In genomic region chr4:53541577-53542206, GRCh38 we compare ENCODE assay signal across 11 cellular contexts. TPM values are rescaled to one million over a fixed set of nuclear protein-coding genes. Genes with fewer than 3 reads are reported as not detected.
A peak's percentile ranks its signal among the peaks of the same experiment; 100 is the strongest.
DNase-seq lines count a peak whose midpoint lies in the region; ATAC-seq and TF ChIP-seq lines count a peak whose summit lies in the region.
"Had no signal": no experiment of that assay in that cellular context is flagged by ENCODE, and none has a peak within 500 bp of the region (broad histone marks: within the 10 kb centered on the region; RNA-seq: fewer than 3 reads in every experiment).

No MANE protein-coding gene starts in this region.

- H3K27ac ChIP-seq in rectal smooth muscle tissue (ENCODE audit: low read depth, low read length) = peak overlapping the region; percentile 17

- no peak overlapping the region for H3K27ac Mint-ChIP-seq in endothelial cell (ENCODE audit: unreplicated experiment)
- H3K27ac Mint-ChIP-seq: stimulated activated naive CD8-positive, alpha-beta T cell treated with anti-CD3 and anti-CD28 coated beads, Interleukin-15, Interleukin-2, amounts not matched to agents 100 ng/mL and 50 ng/mL, for 24 hours had no signal

- no peaks in the 10 kb centered on the region for H3K36me3 ChIP-seq in rectal smooth muscle tissue (ENCODE audit: control insufficient read depth, insufficient read depth, low read length)

- peaks cover 15% of the 10 kb centered on the region for H3K4me1 Mint-ChIP-seq in endothelial cell (ENCODE audit: unreplicated experiment)

- TF ChIP-seq CTCF in epithelial cell of esophagus (IDR thresholded peaks at IDR 0.05; ENCODE audit: insufficient read depth, low read depth, low read length, missing control alignments) = no peak
- no peak for TF ChIP-seq CTCF in endothelial cell (IDR thresholded peaks at IDR 0.05; ENCODE audit: unreplicated experiment)

- no peak overlapping the region for H3K4me3 Mint-ChIP-seq in endothelial cell (ENCODE audit: unreplicated experiment)
- H3K4me3 Mint-ChIP-seq: stimulated activated naive CD8-positive, alpha-beta T cell treated with anti-CD3 and anti-CD28 coated beads, Interleukin-15, Interleukin-2, amounts not matched to agents 100 ng/mL and 50 ng/mL, for 24 hours had no signal

- no peak for ATAC-seq in GM21367 (IDR thresholded peaks at IDR 0.05; ENCODE audit: unreplicated experiment)

- no peaks in the 10 kb centered on the region for H3K27me3 Mint-ChIP-seq in endothelial cell (ENCODE audit: unreplicated experiment)

- H3K4me3 ChIP-seq in epithelial cell of esophagus (ENCODE audit: low read length) = no peak overlapping the region
- no peak overlapping the region for H3K4me3 ChIP-seq in rectal smooth muscle tissue (ENCODE audit: low read length)
- H3K4me3 ChIP-seq: dorsolateral prefrontal cortex had no signal

- peaks cover 4% of the 10 kb centered on the region for H3K4me1 ChIP-seq in rectal smooth muscle tissue (ENCODE audit: control insufficient read depth, insufficient read depth, low read length)

- no peaks in the 10 kb centered on the region for H3K9me3 Mint-ChIP-seq in endothelial cell (ENCODE audit: unreplicated experiment)
- H3K9me3 Mint-ChIP-seq: stimulated activated naive CD8-positive, alpha-beta T cell treated with anti-CD3 and anti-CD28 coated beads, Interleukin-15, Interleukin-2, amounts not matched to agents 100 ng/mL and 50 ng/mL, for 24 hours had no signal

- DNase-seq in GM04503 (ENCODE audit: low read depth) (peak; percentile 93), NCI-H446 treated with DMSO at 0.1 percent for 48 hours (lab: John Stamatoyannopoulos, UW) (peak; percentile 86), epithelial cell of esophagus (ENCODE audit: low read depth) (peak; percentile 75), endothelial cell (ENCODE audit: low spot score) (no peak), Kasumi-1 (lab: John Stamatoyannopoulos, UW) (no peak)
- DNase-seq in activated CD8-positive, alpha-beta memory T cell treated with anti-CD3 and anti-CD28 coated beads, Interleukin-2, amount 50 U/mL, for 48 hours = no peak
- DNase-seq: dorsolateral prefrontal cortex, NCI-H1092 treated with DMSO at 0.1 percent for 48 hours had no signal

- no peaks in the 10 kb centered on the region for H3K36me3 Mint-ChIP-seq in endothelial cell (ENCODE audit: low read depth, unreplicated experiment)

- H3K9ac ChIP-seq in rectal smooth muscle tissue (ENCODE audit: low read length) = no peak overlapping the region

- H3K27me3 ChIP-seq in rectal smooth muscle tissue (ENCODE audit: control insufficient read depth, insufficient read depth, low read length) = no peaks in the 10 kb centered on the region

RNA-seq across cellular contexts. Expression of gene LNX1, which starts 49.6 kb away (rescaled TPM):
- total RNA-seq in endothelial cell (ENCODE audit: unreplicated experiment) = 25.7 TPM

Comparison
In these comparisons a context has a peak if more than half of its experiments do, and no peak if none do; other contexts are left out.
1. DNase-seq: peak in GM04503 (single experiment), NCI-H446 treated with DMSO at 0.1 percent for 48 hours (single experiment) and epithelial cell of esophagus (single experiment); none in endothelial cell (single experiment), activated CD8-positive, alpha-beta memory T cell treated with anti-CD3 and anti-CD28 coated beads, Interleukin-2, amount 50 U/mL, for 48 hours (single experiment) and Kasumi-1 (0 of 2).